In genomic region chr19:1650627-1651009, GRCh38 we compare ENCODE assay signal across 8 cellular contexts. TPM values are rescaled to one million over a fixed set of nuclear protein-coding genes. Genes with fewer than 3 reads are reported as not detected.
DNase-seq lines count a peak whose midpoint lies in the region; ATAC-seq and TF ChIP-seq lines count a peak whose summit lies in the region.

No MANE protein-coding gene starts in this region.

- peak; percentile 10 for TF ChIP-seq CTCF in choroid plexus epithelial cell (conservative IDR thresholded peaks at IDR 0.05; ENCODE audit: low read depth, low read length)
- TF ChIP-seq CTCF in natural killer cell (IDR thresholded peaks at IDR 0.05): no peak
- no peak for TF ChIP-seq CTCF in GM13976 (IDR thresholded peaks at IDR 0.05; ENCODE audit: borderline replicate concordance, control extremely low read depth, extremely low read depth, insufficient read depth, missing control alignments)

- H3K4me3 ChIP-seq in MG63 (peak overlapping the region; percentile 63), choroid plexus epithelial cell (ENCODE audit: low read depth, low read length) (peak overlapping the region; percentile 87)

- H3K9me3 Mint-ChIP-seq in natural killer cell: no peaks in the 10 kb centered on the region

- peaks cover 10% of the 10 kb centered on the region; the same call in 1 of the 2 replicates for H3K36me3 ChIP-seq in MG63

- H3K27me3 ChIP-seq in MG63: no peaks in the 10 kb centered on the region

- peaks cover 12% of the 10 kb centered on the region in 2 donors for H3K4me1 Mint-ChIP-seq in natural killer cell

- DNase-seq in DMS114 treated with DMSO at 0.1 percent for 48 hours (lab: John Stamatoyannopoulos, UW; ENCODE audit: unreplicated experiment): peak; percentile 9
- no peak for DNase-seq in MG63
- DNase-seq in choroid plexus epithelial cell (ENCODE audit: low read depth): peak; percentile 31
- DNase-seq in natural killer cell: no peak
- no peak for DNase-seq in DMS153 (lab: John Stamatoyannopoulos, UW)
- no peak for DNase-seq in NCI-H2081 (lab: John Stamatoyannopoulos, UW)
- no peak for DNase-seq in GM13976 (ENCODE audit: low spot score)
- no peak for DNase-seq in NK-92 (lab: John Stamatoyannopoulos, UW; ENCODE audit: unreplicated experiment)

- peak overlapping the region; percentile 99 for H3K4me3 Mint-ChIP-seq in natural killer cell

- no peak for ATAC-seq in natural killer cell

- in situ Hi-C loops in GM13976 (cut with MboI; ENCODE audit: low sequenced_read_pairs, unreplicated experiment): no loop called here

- intact Hi-C loops in natural killer cell (cut with micrococcal nuclease): no loop called here

- no peaks in the 10 kb centered on the region for H3K27me3 Mint-ChIP-seq in natural killer cell (ENCODE audit: low read depth in 2 of 2)

- no peaks in the 10 kb centered on the region for H3K36me3 Mint-ChIP-seq in natural killer cell

- peak overlapping the region; percentile 90 to 94 for H3K27ac Mint-ChIP-seq in natural killer cell

- H3K9me3 ChIP-seq in MG63: no peaks in the 10 kb centered on the region

RNA-seq across cellular contexts. Expression of gene TCF3, which starts 1.8 kb away (rescaled TPM):
- total RNA-seq in MG63 (2014; rRNA removed; shearing (Covaris generic); ENCODE audit: low replicate concordance): 78.5 and 135 TPM in 2 replicates
- 10 to 100 TPM; 54.5 to 72.2 (median 64.3) TPM for total RNA-seq in natural killer cell

RNA-seq across cellular contexts. Expression of gene UQCR11, which starts 45.4 kb away (rescaled TPM):
- 59.5 and 192 TPM in 2 replicates for total RNA-seq in MG63 (2014; rRNA removed; shearing (Covaris generic); ENCODE audit: low replicate concordance)
- total RNA-seq in natural killer cell: 100 to 1,000 TPM in 1 of 3 donors, 10 to 100 TPM in 2; 91.2 to 142 (median 99.1) TPM

RNA-seq across cellular contexts. Expression of gene MBD3, which starts 58.0 kb away (rescaled TPM):
- 75.8 and 119 TPM in 2 replicates for total RNA-seq in MG63 (2014; rRNA removed; shearing (Covaris generic); ENCODE audit: low replicate concordance)
- 10 to 100 TPM; 55.9 to 66.7 (median 59.0) TPM for total RNA-seq in natural killer cell

Comparison
In these comparisons a context has a peak if more than half of its experiments do, and no peak if none do; other contexts are left out.
1. DNase-seq: peak in DMS114 treated with DMSO at 0.1 percent for 48 hours (single experiment) and choroid plexus epithelial cell (single experiment); none in MG63 (single experiment), natural killer cell (single experiment), DMS153 (single experiment), NCI-H2081 (0 of 2), GM13976 (single experiment) and NK-92 (single experiment).